Comparison of ENCODE assay signal across 8 cellular contexts in genomic region chr6:83067448-83068413, GRCh38. TPM values are rescaled to one million over a fixed set of nuclear protein-coding genes. Genes with fewer than 3 reads are reported as not detected.
DNase-seq lines count a peak whose midpoint lies in the region; ATAC-seq and TF ChIP-seq lines count a peak whose summit lies in the region.

Gene DOP1A, plus strand, starts transcription at chr6:83067671. Its CDS starts 29,307 bp downstream, at chr6:83096978.

- peak; percentile 89 for DNase-seq in NCI-H1694 (lab: John Stamatoyannopoulos, UW)
- peak; percentile 62 to 96 (median 88) for DNase-seq in amygdala (lab: John Stamatoyannopoulos, UW)
- DNase-seq in left cardiac atrium, result peak; percentile 98
- DNase-seq in progenitor cell of endocrine pancreas (ENCODE audit: low spot score, unreplicated experiment), result peak; percentile 94
- DNase-seq in ureter (ENCODE audit: low spot score), result peak; percentile 96

- TF ChIP-seq CTCF in progenitor cell of endocrine pancreas (IDR thresholded peaks at IDR 0.05; ENCODE audit: unreplicated experiment), result peak; percentile 99

- peaks cover under 1% of the 10 kb centered on the region for H3K36me3 Mint-ChIP-seq in T-helper 1 cell treated with Interleukin-12 subunit alpha and Interleukin-12 subunit beta and Interleukin-4 antibody, amounts not matched to agents 30 μg/mL and 1 μg/mL, for 36 hours (ENCODE audit: low read depth)
- H3K36me3 Mint-ChIP-seq in progenitor cell of endocrine pancreas (ENCODE audit: insufficient read depth), result no peaks in the 10 kb centered on the region

- ATAC-seq in HG02885 (IDR thresholded peaks at IDR 0.05; ENCODE audit: poor library complexity, unreplicated experiment) (peak; percentile 81), left cardiac atrium (peak; percentile 96 to 97)

- no peaks in the 10 kb centered on the region for H3K9me3 Mint-ChIP-seq in T-helper 1 cell treated with Interleukin-12 subunit alpha and Interleukin-12 subunit beta and Interleukin-4 antibody, amounts not matched to agents 30 μg/mL and 1 μg/mL, for 36 hours
- H3K9me3 Mint-ChIP-seq in progenitor cell of endocrine pancreas (ENCODE audit: low read depth), result no peaks in the 10 kb centered on the region

- H3K4me1 Mint-ChIP-seq in T-helper 1 cell treated with Interleukin-12 subunit alpha and Interleukin-12 subunit beta and Interleukin-4 antibody, amounts not matched to agents 30 μg/mL and 1 μg/mL, for 36 hours (ENCODE audit: low read depth), result peaks cover 40% of the 10 kb centered on the region
- H3K4me1 Mint-ChIP-seq in progenitor cell of endocrine pancreas (ENCODE audit: low read depth), result peaks cover 36% of the 10 kb centered on the region

- intact Hi-C loops in left cardiac atrium (cut with DNase I), result loop anchor here (2.0 to 10.0 kb wide), 4 partner anchors 125 to 820 kb away; partner anchors contain the start of genes IBTK (in 1 of the 2), PGM3 (in 1 of the 2) and RWDD2A (in 1 of the 2)

- H3K27ac Mint-ChIP-seq in T-helper 1 cell treated with Interleukin-12 subunit alpha and Interleukin-12 subunit beta and Interleukin-4 antibody, amounts not matched to agents 30 μg/mL and 1 μg/mL, for 36 hours, result peak within 1 kb of the TSS; percentile 73
- peak within 1 kb of the TSS; percentile 100 for H3K27ac Mint-ChIP-seq in progenitor cell of endocrine pancreas

- peak within 1 kb of the TSS; percentile 87 for H3K4me3 Mint-ChIP-seq in T-helper 1 cell treated with Interleukin-12 subunit alpha and Interleukin-12 subunit beta and Interleukin-4 antibody, amounts not matched to agents 30 μg/mL and 1 μg/mL, for 36 hours
- H3K4me3 Mint-ChIP-seq in progenitor cell of endocrine pancreas (ENCODE audit: low read depth), result peak within 1 kb of the TSS; percentile 93

- TF ChIP-seq POLR2A in GM15510 (IDR thresholded peaks at IDR 0.05; ENCODE audit: borderline replicate concordance, extremely low read depth, insufficient read length), result peak; percentile 70

- H3K27me3 Mint-ChIP-seq in T-helper 1 cell treated with Interleukin-12 subunit alpha and Interleukin-12 subunit beta and Interleukin-4 antibody, amounts not matched to agents 30 μg/mL and 1 μg/mL, for 36 hours (ENCODE audit: low read depth), result no peaks in the 10 kb centered on the region
- no peaks in the 10 kb centered on the region for H3K27me3 Mint-ChIP-seq in progenitor cell of endocrine pancreas

RNA-seq across cellular contexts. Expression of gene DOP1A, which starts in this region (rescaled TPM):
- 10 to 100 TPM; 11.8 to 14.3 TPM for total RNA-seq in left cardiac atrium
- 47.1 and 48.1 TPM in 2 replicates for total RNA-seq in progenitor cell of endocrine pancreas
- total RNA-seq in ureter, result 43.1 TPM

Comparison
In these comparisons a context has a peak if more than half of its experiments do, and no peak if none do; other contexts are left out.
1. Peak in every context shown above with its lines: DNase-seq and ATAC-seq.